21 cellular contexts compared by ENCODE assay signal in the genomic region with DNA sequence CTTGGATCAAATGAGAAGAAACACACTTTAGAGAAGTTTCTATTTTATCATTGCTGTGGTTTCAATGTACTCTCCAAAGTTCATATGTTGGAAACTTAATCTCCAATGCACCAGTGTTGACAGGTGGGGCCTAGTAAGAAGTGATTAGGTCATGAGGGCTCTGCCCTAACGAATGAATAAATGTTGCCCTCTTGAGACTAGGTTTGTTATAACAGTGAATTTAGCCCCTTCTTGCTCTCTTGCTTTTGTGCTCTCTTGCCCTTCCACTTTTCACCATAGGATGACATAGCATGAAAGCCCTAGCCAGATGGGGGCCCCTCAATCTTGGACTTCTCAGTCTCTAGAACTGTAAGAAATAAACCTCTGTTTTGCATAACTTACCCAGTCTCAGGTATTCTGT.
A peak's percentile ranks its signal among the peaks of the same experiment; 100 is the strongest.
DNase-seq lines count a peak whose midpoint lies in the region; TF ChIP-seq lines count a peak whose summit lies in the region.
"Had no signal": no experiment of that assay in that cellular context is flagged by ENCODE, and none has a peak within 500 bp of the region (broad histone marks: within the 10 kb centered on the region; RNA-seq: fewer than 3 reads in every experiment).

No MANE protein-coding gene starts in this region.

- no peaks in the 10 kb centered on the region for H3K9me3 ChIP-seq in H9 (ENCODE audit: control insufficient read depth, low read depth, low read length)
- H3K9me3 ChIP-seq: gastrocnemius medialis, left ventricle myocardium inferior, SK-N-SH had no signal

- H3K79me1 ChIP-seq in H9 (ENCODE audit: insufficient read depth, low read depth, low read length, poor library complexity, severe bottlenecking) = no peaks in the 10 kb centered on the region

- no peak overlapping the region for H3T11ph ChIP-seq in H9 (ENCODE audit: low read length)

- H3K4ac ChIP-seq in H9 (ENCODE audit: low read depth, low read length) = no peak overlapping the region

- H3K36me3 Mint-ChIP-seq in H9 (ENCODE audit: insufficient read depth in 1 of 3, low read depth in 3 of 3) = no peaks in the 10 kb centered on the region
- H3K36me3 Mint-ChIP-seq in activated naive CD8-positive, alpha-beta T cell treated with anti-CD3 and anti-CD28 coated beads for 36 hours = no peaks in the 10 kb centered on the region

- no peaks in the 10 kb centered on the region for H3K9me3 Mint-ChIP-seq in H9
- H3K9me3 Mint-ChIP-seq in activated naive CD8-positive, alpha-beta T cell treated with anti-CD3 and anti-CD28 coated beads for 36 hours = no peaks in the 10 kb centered on the region
- H3K9me3 Mint-ChIP-seq: activated CD4-positive, alpha-beta T cell treated with anti-CD3 and anti-CD28 coated beads, Interleukin-2, amount 10 ng/mL, durations not matched to agents 24 days and 14 days had no signal

- no peaks in the 10 kb centered on the region for H3K4me1 ChIP-seq in H9 (ENCODE audit: insufficient read depth, low read length)
- H3K4me1 ChIP-seq: gastrocnemius medialis, left ventricle myocardium inferior had no signal

- no peak overlapping the region for H2AFZ ChIP-seq in H9 (ENCODE audit: low read length)

- peak; percentile 31 for DNase-seq in DMS53 treated with DMSO at 0.1 percent for 48 hours (lab: John Stamatoyannopoulos, UW; ENCODE audit: unreplicated experiment)
- DNase-seq in H9 = no peak
- peak; percentile 66 for DNase-seq in OCI-M1 (lab: John Stamatoyannopoulos, UW)
- peak; percentile 9 for DNase-seq in iPS DF 19.7 (ENCODE audit: low read depth, low spot score)
- no peak for DNase-seq in amygdala (lab: John Stamatoyannopoulos, UW)
- no peak for DNase-seq in activated naive CD8-positive, alpha-beta T cell treated with anti-CD3 and anti-CD28 coated beads for 36 hours
- no peak for DNase-seq in SIG-M5 treated with dmso at 0.1 percent for 504 hours (lab: John Stamatoyannopoulos, UW; ENCODE audit: unreplicated experiment)
- DNase-seq: activated CD4-positive, alpha-beta T cell treated with anti-CD3 and anti-CD28 coated beads, Interleukin-2, amount 10 ng/mL, durations not matched to agents 24 days and 14 days; activated naive CD4-positive, alpha-beta T cell treated with anti-CD3 and anti-CD28 coated beads for 36 hours; activated T-cell treated with anti-CD3 and anti-CD28 coated beads, Interleukin-2, amount 50 U/mL, for 48 hours; brain microvascular endothelial cell; dorsolateral prefrontal cortex; gastrocnemius medialis; left ventricle myocardium inferior; NCI-H1048; NCI-H187; NCI-H2227 treated with DMSO at 0.1 percent for 48 hours; SK-N-SH; stimulated activated naive CD4-positive, alpha-beta T cell treated with Interleukin-2 at 50 U/mL for 16 hours; T-helper 2 cell had no signal

- H4K5ac ChIP-seq in H9 (ENCODE audit: insufficient read length, low read depth, low read length) = no peak overlapping the region

- H3K56ac ChIP-seq in H9 (ENCODE audit: insufficient read length, low read depth, low read length) = no peak overlapping the region

- H3K27ac ChIP-seq in H9 (ENCODE audit: insufficient read length, low read depth, low read length) = no peak overlapping the region
- H3K27ac ChIP-seq: brain microvascular endothelial cell, C4-2B, dorsolateral prefrontal cortex, gastrocnemius medialis, left ventricle myocardium inferior had no signal

- H4K20me1 ChIP-seq in H9 (ENCODE audit: control insufficient read depth, insufficient read depth, insufficient read length) = no peaks in the 10 kb centered on the region

- H3K14ac ChIP-seq in H9 (ENCODE audit: insufficient read depth, low read length) = no peak overlapping the region

- H2AK5ac ChIP-seq in H9 (ENCODE audit: insufficient read length, low read length) = no peak overlapping the region

- no peaks in the 10 kb centered on the region for H3K23me2 ChIP-seq in H9 (ENCODE audit: insufficient read length, low read depth, low read length, poor library complexity, severe bottlenecking)

- no CpG with 5 or more reads among the region's 1 CpG for WGBS in H9 (ENCODE audit: extremely low coverage, insufficient read length, low lambda C conversion rate)

- no peaks in the 10 kb centered on the region for H3K27me3 Mint-ChIP-seq in H9 (ENCODE audit: low read depth)
- H3K27me3 Mint-ChIP-seq in activated naive CD8-positive, alpha-beta T cell treated with anti-CD3 and anti-CD28 coated beads for 36 hours = no peaks in the 10 kb centered on the region
- H3K27me3 Mint-ChIP-seq: activated CD4-positive, alpha-beta T cell treated with anti-CD3 and anti-CD28 coated beads, Interleukin-2, amount 10 ng/mL, durations not matched to agents 24 days and 14 days had no signal

- H2BK12ac ChIP-seq in H9 (ENCODE audit: insufficient read length, low read depth, low read length) = no peak overlapping the region

- no peak overlapping the region for H4K91ac ChIP-seq in H9 (ENCODE audit: insufficient read length, low read depth, low read length)

- no peak overlapping the region for H4K8ac ChIP-seq in H9 (replicated peaks; ENCODE audit: insufficient read length, low read depth, low read length)

- H3K27ac Mint-ChIP-seq in H9 = no peak overlapping the region
- H3K27ac Mint-ChIP-seq in activated naive CD8-positive, alpha-beta T cell treated with anti-CD3 and anti-CD28 coated beads for 36 hours = no peak overlapping the region
- H3K27ac Mint-ChIP-seq: activated CD4-positive, alpha-beta T cell treated with anti-CD3 and anti-CD28 coated beads, Interleukin-2, amount 10 ng/mL, durations not matched to agents 24 days and 14 days; activated naive CD4-positive, alpha-beta T cell treated with anti-CD3 and anti-CD28 coated beads for 36 hours had no signal

- no peaks in the 10 kb centered on the region for H3K79me2 ChIP-seq in H9 (ENCODE audit: insufficient read depth, low read length)

- no peak overlapping the region for H3K4me3 Mint-ChIP-seq in H9
- no peak overlapping the region for H3K4me3 Mint-ChIP-seq in activated naive CD8-positive, alpha-beta T cell treated with anti-CD3 and anti-CD28 coated beads for 36 hours
- H3K4me3 Mint-ChIP-seq: activated CD4-positive, alpha-beta T cell treated with anti-CD3 and anti-CD28 coated beads, Interleukin-2, amount 10 ng/mL, durations not matched to agents 24 days and 14 days; activated naive CD4-positive, alpha-beta T cell treated with anti-CD3 and anti-CD28 coated beads for 36 hours had no signal

- no peak overlapping the region for H3K23ac ChIP-seq in H9 (ENCODE audit: insufficient read length, low read depth, low read length)

- TF ChIP-seq CTCF in H9 (conservative IDR thresholded peaks at IDR 0.05) = peak; percentile 41; the same call in 2 of the 3 replicates

- no peak overlapping the region for H2BK120ac ChIP-seq in H9 (ENCODE audit: low read depth, low read length, poor library complexity, severe bottlenecking)

- no peaks in the 10 kb centered on the region for H3K4me1 Mint-ChIP-seq in H9
- no peaks in the 10 kb centered on the region for H3K4me1 Mint-ChIP-seq in activated naive CD8-positive, alpha-beta T cell treated with anti-CD3 and anti-CD28 coated beads for 36 hours
- H3K4me1 Mint-ChIP-seq: activated CD4-positive, alpha-beta T cell treated with anti-CD3 and anti-CD28 coated beads, Interleukin-2, amount 10 ng/mL, durations not matched to agents 24 days and 14 days had no signal

- H2BK15ac ChIP-seq in H9 (ENCODE audit: low read depth, low read length) = no peak overlapping the region

- H3K9ac ChIP-seq in H9 (ENCODE audit: extremely low read depth, insufficient read length, low read length) = no peak overlapping the region
- H3K9ac ChIP-seq: SK-N-SH had no signal

- no peak overlapping the region for H3K4me2 ChIP-seq in H9 (ENCODE audit: insufficient read depth, insufficient read length, low read length)
- H3K4me2 ChIP-seq: SK-N-SH had no signal

- no peaks in the 10 kb centered on the region for H3K27me3 ChIP-seq in H9 (ENCODE audit: insufficient read depth, low read length)
- H3K27me3 ChIP-seq: brain microvascular endothelial cell, dorsolateral prefrontal cortex, gastrocnemius medialis had no signal

- no peak overlapping the region for H3K18ac ChIP-seq in H9 (ENCODE audit: insufficient read length, low read depth, low read length)

- no peak overlapping the region for H2BK5ac ChIP-seq in H9 (ENCODE audit: insufficient read length, low read length)

- no peak overlapping the region for H2BK20ac ChIP-seq in H9 (ENCODE audit: low read depth, low read length, poor library complexity, severe bottlenecking)

Comparison
In these comparisons a context has a peak if more than half of its experiments do, and no peak if none do; other contexts are left out.
1. DNase-seq: peak in DMS53 treated with DMSO at 0.1 percent for 48 hours (single experiment), OCI-M1 (single experiment) and iPS DF 19.7 (single experiment); none in H9 (single experiment), amygdala (0 of 56), activated naive CD8-positive, alpha-beta T cell treated with anti-CD3 and anti-CD28 coated beads for 36 hours (single experiment) and SIG-M5 treated with dmso at 0.1 percent for 504 hours (single experiment).